Comparison of ENCODE assay signal across 9 cellular contexts in genomic region chr4:113781439-113782040, GRCh38. TPM values are rescaled to one million over a fixed set of nuclear protein-coding genes. Genes with fewer than 3 reads are reported as not detected.
DNase-seq lines count a peak whose midpoint lies in the region; ATAC-seq, FAIRE-seq and TF ChIP-seq lines count a peak whose summit lies in the region.
"Had no signal": no experiment of that assay in that cellular context is flagged by ENCODE, and none has a peak within 500 bp of the region (broad histone marks: within the 10 kb centered on the region; RNA-seq: fewer than 3 reads in every experiment).

No MANE protein-coding gene starts in this region.

- H3K4me2 ChIP-seq in astrocyte (ENCODE audit: low read length): no peak overlapping the region

- H3K36me3 ChIP-seq in astrocyte (ENCODE audit: insufficient read depth, low read length) (no peaks in the 10 kb centered on the region), left lung (no peaks in the 10 kb centered on the region)

- H3K36me3 Mint-ChIP-seq in astrocyte (ENCODE audit: low read depth, unreplicated experiment): no peaks in the 10 kb centered on the region
- no peaks in the 10 kb centered on the region for H3K36me3 Mint-ChIP-seq in activated CD4-positive, alpha-beta memory T cell treated with anti-CD3 and anti-CD28 coated beads for 36 hours

- DNase-seq in NCI-H1105 treated with DMSO at 0.1 percent for 48 hours (lab: John Stamatoyannopoulos, UW): peak; percentile 7
- no peak for DNase-seq in NCI-H1105 (lab: John Stamatoyannopoulos, UW)
- DNase-seq in Kasumi-1 (lab: John Stamatoyannopoulos, UW): peak; percentile 47 to 68
- DNase-seq in astrocyte (ENCODE audit: low read depth): no peak
- no peak for DNase-seq in left lung
- DNase-seq in activated CD4-positive, alpha-beta memory T cell treated with anti-CD3 and anti-CD28 coated beads for 36 hours: no peak
- no peak for DNase-seq in NCI-H2029 treated with DMSO at 0.1 percent for 48 hours (lab: John Stamatoyannopoulos, UW)
- DNase-seq in ecto neural progenitor cell (ENCODE audit: low spot score): no peak
- DNase-seq: right cardiac atrium had no signal

- H3K4me3 ChIP-seq in astrocyte (ENCODE audit: insufficient read depth, low read depth, low read length) (no peak overlapping the region), left lung (no peak overlapping the region)

- H3K4me1 Mint-ChIP-seq in astrocyte (ENCODE audit: low read depth, unreplicated experiment): peaks cover 17% of the 10 kb centered on the region
- peaks cover 16% of the 10 kb centered on the region for H3K4me1 Mint-ChIP-seq in activated CD4-positive, alpha-beta memory T cell treated with anti-CD3 and anti-CD28 coated beads for 36 hours (ENCODE audit: low read depth)

- H3K27me3 Mint-ChIP-seq in astrocyte (ENCODE audit: low read depth, unreplicated experiment): no peaks in the 10 kb centered on the region
- H3K27me3 Mint-ChIP-seq in activated CD4-positive, alpha-beta memory T cell treated with anti-CD3 and anti-CD28 coated beads for 36 hours: no peaks in the 10 kb centered on the region

- intact Hi-C loops in left lung (cut with DNase I): no loop called here
- intact Hi-C loops in activated CD4-positive, alpha-beta memory T cell treated with anti-CD3 and anti-CD28 coated beads for 36 hours (cut with micrococcal nuclease): loop anchor here (1.0 to 5.0 kb wide), 2 partner anchors 121 to 290 kb away; no protein-coding TSS in a partner anchor

- H3K9me3 Mint-ChIP-seq in astrocyte (ENCODE audit: unreplicated experiment): no peaks in the 10 kb centered on the region
- no peaks in the 10 kb centered on the region for H3K9me3 Mint-ChIP-seq in activated CD4-positive, alpha-beta memory T cell treated with anti-CD3 and anti-CD28 coated beads for 36 hours

- H3K4me1 ChIP-seq in astrocyte (ENCODE audit: insufficient read depth, low read length) (peaks cover 13% of the 10 kb centered on the region), left lung (peaks cover 10 to 12% of the 10 kb centered on the region in 2 donors)

- peak; percentile 46 for ATAC-seq in left lung

- TF ChIP-seq CTCF in astrocyte (IDR thresholded peaks at IDR 0.05; ENCODE audit: insufficient read depth, low read depth, low read length): peak; percentile 62
- TF ChIP-seq CTCF in left lung (IDR thresholded peaks at IDR 0.05): peak; percentile 51 to 70

- H2AFZ ChIP-seq in astrocyte (ENCODE audit: low read depth, low read length): no peak overlapping the region

- no peaks in the 10 kb centered on the region for H3K79me2 ChIP-seq in astrocyte (ENCODE audit: insufficient read depth, low read length)

- CTCF ChIA-PET in activated CD4-positive, alpha-beta memory T cell treated with anti-CD3 and anti-CD28 coated beads for 36 hours (lab: Charles Lee): no interaction called here

- no peak for FAIRE-seq in astrocyte (lab: Jason Lieb, UNC)

- H3K9ac ChIP-seq in astrocyte (ENCODE audit: low read length): no peak overlapping the region

- POLR2A ChIA-PET in activated CD4-positive, alpha-beta memory T cell treated with anti-CD3 and anti-CD28 coated beads for 36 hours (lab: Charles Lee): no interaction called here

- H3K27me3 ChIP-seq in astrocyte (ENCODE audit: insufficient read depth, low read length) (no peaks in the 10 kb centered on the region), left lung (no peaks in the 10 kb centered on the region)

- no peak overlapping the region for H3K4me3 Mint-ChIP-seq in astrocyte (ENCODE audit: unreplicated experiment)
- H3K4me3 Mint-ChIP-seq in activated CD4-positive, alpha-beta memory T cell treated with anti-CD3 and anti-CD28 coated beads for 36 hours: no peak overlapping the region

- H4K20me1 ChIP-seq in astrocyte (ENCODE audit: insufficient read depth, low read length): no peaks in the 10 kb centered on the region

- no peaks in the 10 kb centered on the region for H3K9me3 ChIP-seq in astrocyte (ENCODE audit: insufficient read depth, low read depth, low read length)
- H3K9me3 ChIP-seq in left lung: no peaks in the 10 kb centered on the region

- H3K27ac ChIP-seq in astrocyte (ENCODE audit: low read depth, low read length) (no peak overlapping the region), left lung (no peak overlapping the region)

- H3K27ac Mint-ChIP-seq in astrocyte (ENCODE audit: unreplicated experiment): no peak overlapping the region
- no peak overlapping the region for H3K27ac Mint-ChIP-seq in activated CD4-positive, alpha-beta memory T cell treated with anti-CD3 and anti-CD28 coated beads for 36 hours

RNA-seq across cellular contexts. Expression of gene CAMK2D, which starts 20.0 kb away (rescaled TPM):
- total RNA-seq in astrocyte (69.8 and 80.8 TPM in 2 replicates), left lung (10 to 100 TPM; 50.3 to 55.9 TPM)
- total RNA-seq in activated CD4-positive, alpha-beta memory T cell treated with anti-CD3 and anti-CD28 coated beads for 36 hours: 10 to 100 TPM; 82.5 to 82.9 TPM

Comparison
In these comparisons a context has a peak if more than half of its experiments do, and no peak if none do; other contexts are left out.
1. DNase-seq: peak in NCI-H1105 treated with DMSO at 0.1 percent for 48 hours (single experiment) and Kasumi-1 (2 of 2); none in NCI-H1105 (single experiment), astrocyte (single experiment), left lung (0 of 2), activated CD4-positive, alpha-beta memory T cell treated with anti-CD3 and anti-CD28 coated beads for 36 hours (single experiment), NCI-H2029 treated with DMSO at 0.1 percent for 48 hours (single experiment) and ecto neural progenitor cell (single experiment).